In genomic region chr1:156213644-156213966, GRCh38 we compare ENCODE assay signal across 2 cellular contexts.
TF ChIP-seq lines count a peak whose summit lies in the region.

No MANE protein-coding gene starts in this region.

TF ChIP-seq in SK-N-SH, 30 proteins besides CTCF, POLR2A, EP300 and RAD21:
- TF ChIP-seq TAF1 (IDR thresholded peaks at IDR 0.05; ENCODE audit: borderline replicate concordance, low read depth, low read length) (no peak), SMC3 (IDR thresholded peaks at IDR 0.05; ENCODE audit: low read depth, low read length) (no peak), IRF3 (IDR thresholded peaks at IDR 0.05; ENCODE audit: low read depth, low read length) (no peak), FOXJ3 (CRISPR knock-in tag; IDR thresholded peaks at IDR 0.05) (no peak), GATA2 (CRISPR knock-in tag; IDR thresholded peaks at IDR 0.05) (no peak), RFX5 (IDR thresholded peaks at IDR 0.05; ENCODE audit: low read length) (no peak)

TF ChIP-seq in SK-N-SH treated with all-trans-retinoic acid at 6 μM for 48 hours, 23 proteins besides CTCF, POLR2A, EP300 and RAD21:
- TF ChIP-seq TOX (CRISPR knock-in tag; IDR thresholded peaks at IDR 0.05; ENCODE audit: borderline replicate concordance) (no peak), TCF4 (CRISPR knock-in tag; IDR thresholded peaks at IDR 0.05; ENCODE audit: borderline replicate concordance) (no peak), SNAI2 (CRISPR knock-in tag; IDR thresholded peaks at IDR 0.05) (no peak), CSRNP3 (CRISPR knock-in tag; IDR thresholded peaks at IDR 0.05) (no peak), ZFP30 (CRISPR knock-in tag; IDR thresholded peaks at IDR 0.05) (no peak), ZNF8 (CRISPR knock-in tag; IDR thresholded peaks at IDR 0.05) (no peak), CSDC2 (CRISPR knock-in tag; IDR thresholded peaks at IDR 0.05) (no peak), PPARA (CRISPR knock-in tag; IDR thresholded peaks at IDR 0.05; ENCODE audit: borderline replicate concordance) (no peak), POU6F1 (CRISPR knock-in tag; IDR thresholded peaks at IDR 0.05; ENCODE audit: borderline replicate concordance, low read depth) (no peak)
